Comparison of ENCODE assay signal across 8 cellular contexts in genomic region chr7:100148225-100148558, GRCh38. TPM values are rescaled to one million over a fixed set of nuclear protein-coding genes. Genes with fewer than 3 reads are reported as not detected.
A peak's percentile ranks its signal among the peaks of the same experiment; 100 is the strongest.
DNase-seq lines count a peak whose midpoint lies in the region; ATAC-seq, FAIRE-seq and TF ChIP-seq lines count a peak whose summit lies in the region.

No MANE protein-coding gene starts in this region.

- H2AFZ ChIP-seq in astrocyte (ENCODE audit: low read depth, low read length), result peak overlapping the region; percentile 88

- peaks cover 8% of the 10 kb centered on the region for H4K20me1 ChIP-seq in astrocyte (ENCODE audit: insufficient read depth, low read length)

- DNase-seq in activated CD8-positive, alpha-beta memory T cell treated with anti-CD3 and anti-CD28 coated beads, Interleukin-2, amount 10 ng/mL, durations not matched to agents 7 days and 5 days, result no peak
- no peak for DNase-seq in activated CD8-positive, alpha-beta memory T cell treated with anti-CD3 and anti-CD28 coated beads, Interleukin-2, amount 50 U/mL, for 48 hours
- DNase-seq in astrocyte (ENCODE audit: low read depth) (no peak), tibial nerve (ENCODE audit: low spot score in 2 of 2) (no peak), AG08396 (ENCODE audit: low spot score) (no peak), NCI-H2171 (lab: John Stamatoyannopoulos, UW) (no peak), superior temporal gyrus (ENCODE audit: extremely low spot score) (no peak)

- no peaks in the 10 kb centered on the region for H3K27me3 Mint-ChIP-seq in activated CD8-positive, alpha-beta memory T cell treated with anti-CD3 and anti-CD28 coated beads, Interleukin-2, amount 10 ng/mL, durations not matched to agents 7 days and 5 days
- H3K27me3 Mint-ChIP-seq in astrocyte (ENCODE audit: low read depth, unreplicated experiment), result no peaks in the 10 kb centered on the region

- no peak for TF ChIP-seq EP300 in tibial nerve (IDR thresholded peaks at IDR 0.05)

- H3K79me2 ChIP-seq in astrocyte (ENCODE audit: insufficient read depth, low read length), result peaks cover 17% of the 10 kb centered on the region

- H3K9me3 Mint-ChIP-seq in activated CD8-positive, alpha-beta memory T cell treated with anti-CD3 and anti-CD28 coated beads, Interleukin-2, amount 10 ng/mL, durations not matched to agents 7 days and 5 days (ENCODE audit: low read depth), result no peaks in the 10 kb centered on the region
- no peaks in the 10 kb centered on the region for H3K9me3 Mint-ChIP-seq in astrocyte (ENCODE audit: unreplicated experiment)

- H3K9me3 ChIP-seq in astrocyte (ENCODE audit: insufficient read depth, low read depth, low read length), result no peaks in the 10 kb centered on the region
- H3K9me3 ChIP-seq in liver (ENCODE audit: control insufficient read depth in 4 of 4, low read length in 3 of 4), result no peaks in the 10 kb centered on the region
- H3K9me3 ChIP-seq in tibial nerve, result no peaks in the 10 kb centered on the region

- H3K27me3 ChIP-seq in astrocyte (ENCODE audit: insufficient read depth, low read length) (no peaks in the 10 kb centered on the region), liver (ENCODE audit: control insufficient read depth in 4 of 4, insufficient read depth in 4 of 4, low read length in 3 of 4) (no peaks in the 10 kb centered on the region), tibial nerve (no peaks in the 10 kb centered on the region)

- H3K4me1 ChIP-seq in astrocyte (ENCODE audit: insufficient read depth, low read length), result peaks cover 3% of the 10 kb centered on the region
- peaks cover 4 to 13% (median 9%) of the 10 kb centered on the region in 4 donors for H3K4me1 ChIP-seq in liver (ENCODE audit: control insufficient read depth in 4 of 4, insufficient read depth in 4 of 4, low read length in 3 of 4)
- H3K4me1 ChIP-seq in tibial nerve, result peaks cover 0 to 32% (median 9%) of the 10 kb centered on the region in 4 donors

- H3K27ac Mint-ChIP-seq in activated CD8-positive, alpha-beta memory T cell treated with anti-CD3 and anti-CD28 coated beads, Interleukin-2, amount 10 ng/mL, durations not matched to agents 7 days and 5 days, result peak overlapping the region; percentile 98
- peak overlapping the region; percentile 86 for H3K27ac Mint-ChIP-seq in astrocyte (ENCODE audit: unreplicated experiment)

- H3K36me3 ChIP-seq in astrocyte (ENCODE audit: insufficient read depth, low read length), result no peaks in the 10 kb centered on the region
- H3K36me3 ChIP-seq in liver (ENCODE audit: control insufficient read depth in 4 of 4, insufficient read depth in 3 of 4, low read depth in 1 of 4, low read length in 3 of 4), result peaks cover 0 to under 1% (median 0%) of the 10 kb centered on the region in 4 donors
- peaks cover 0 to 19% (median 0%) of the 10 kb centered on the region in 3 donors for H3K36me3 ChIP-seq in tibial nerve

- 34% methylated on average over 14 of the region's 14 CpGs for WGBS in liver
- WGBS in tibial nerve, 2 donors, result 14 to 17% methylated on average over 14 of the region's 14 CpGs

- peak overlapping the region; percentile 46 for H3K4me3 ChIP-seq in astrocyte (ENCODE audit: insufficient read depth, low read depth, low read length)
- H3K4me3 ChIP-seq in liver (ENCODE audit: low read depth in 1 of 3, low read length in 3 of 3), result peak overlapping the region; percentile 20 to 28 (median 21)
- H3K4me3 ChIP-seq in tibial nerve, result peak overlapping the region in 3 of 4 donors; percentile 69 to 90 (median 88)

- H3K4me3 Mint-ChIP-seq in activated CD8-positive, alpha-beta memory T cell treated with anti-CD3 and anti-CD28 coated beads, Interleukin-2, amount 10 ng/mL, durations not matched to agents 7 days and 5 days, result peak overlapping the region; percentile 94
- H3K4me3 Mint-ChIP-seq in astrocyte (ENCODE audit: unreplicated experiment), result peak overlapping the region; percentile 98

- no peak for TF ChIP-seq RAD21 in liver (IDR thresholded peaks at IDR 0.05)

- no peak for TF ChIP-seq POLR2A in tibial nerve (IDR thresholded peaks at IDR 0.05)

- no peak for FAIRE-seq in astrocyte (lab: Jason Lieb, UNC)

- H3K27ac ChIP-seq in astrocyte (ENCODE audit: low read depth, low read length), result peak overlapping the region; percentile 34
- peak overlapping the region; percentile 55 to 75 for H3K27ac ChIP-seq in liver (ENCODE audit: low read depth in 1 of 2, low read length in 2 of 2)
- peak overlapping the region; percentile 75 to 95 (median 88) for H3K27ac ChIP-seq in tibial nerve

- CTCF ChIA-PET in activated CD8-positive, alpha-beta memory T cell treated with anti-CD3 and anti-CD28 coated beads, Interleukin-2, amount 10 ng/mL, durations not matched to agents 7 days and 5 days (lab: Charles Lee), result interaction anchor here (0.6 to 6.2 kb wide), 19 partner anchors 9 to 259 kb away, joined by 3 to 37 read pairs (median 4); partner anchors contain the start of gene GAL3ST4

- no peak for TF ChIP-seq CTCF in astrocyte (IDR thresholded peaks at IDR 0.05; ENCODE audit: insufficient read depth, low read depth, low read length)
- TF ChIP-seq CTCF in liver (IDR thresholded peaks at IDR 0.05; ENCODE audit: low read depth, low read length, missing input control), result no peak
- TF ChIP-seq CTCF in tibial nerve (IDR thresholded peaks at IDR 0.05), result no peak

- ATAC-seq in activated CD8-positive, alpha-beta memory T cell treated with anti-CD3 and anti-CD28 coated beads, Interleukin-2, amount 10 ng/mL, durations not matched to agents 7 days and 5 days, result no peak

- peaks cover 32% of the 10 kb centered on the region for H3K4me1 Mint-ChIP-seq in activated CD8-positive, alpha-beta memory T cell treated with anti-CD3 and anti-CD28 coated beads, Interleukin-2, amount 10 ng/mL, durations not matched to agents 7 days and 5 days
- H3K4me1 Mint-ChIP-seq in astrocyte (ENCODE audit: low read depth, unreplicated experiment), result no peaks in the 10 kb centered on the region

- peaks cover 19% of the 10 kb centered on the region for H3K36me3 Mint-ChIP-seq in activated CD8-positive, alpha-beta memory T cell treated with anti-CD3 and anti-CD28 coated beads, Interleukin-2, amount 10 ng/mL, durations not matched to agents 7 days and 5 days
- peaks cover 3% of the 10 kb centered on the region for H3K36me3 Mint-ChIP-seq in astrocyte (ENCODE audit: low read depth, unreplicated experiment)

- peak overlapping the region; percentile 99 for H3K4me2 ChIP-seq in astrocyte (ENCODE audit: low read length)

- H3K9ac ChIP-seq in astrocyte (ENCODE audit: low read length) (peak overlapping the region; percentile 61), liver (ENCODE audit: low read depth in 1 of 2, low read length in 2 of 2) (no peak overlapping the region)

TF ChIP-seq in liver, 16 proteins besides CTCF, POLR2A, EP300 and RAD21:
- TF ChIP-seq HNF4G (IDR thresholded peaks at IDR 0.05) (no peak), FOXA1 (IDR thresholded peaks at IDR 0.05) (no peak), SP1 (IDR thresholded peaks at IDR 0.05) (no peak), YY1 (IDR thresholded peaks at IDR 0.05) (no peak), NR2F2 (IDR thresholded peaks at IDR 0.05) (no peak), EGR1 (IDR thresholded peaks at IDR 0.05; ENCODE audit: low read depth in 2 of 2) (no peak), HNF4A (conservative IDR thresholded peaks at IDR 0.05) (no peak)

RNA-seq across cellular contexts. Expression of gene LAMTOR4, which starts 0.5 kb away (rescaled TPM):
- 100 to 1,000 TPM; 119 to 151 TPM for total RNA-seq in activated CD8-positive, alpha-beta memory T cell treated with anti-CD3 and anti-CD28 coated beads, Interleukin-2, amount 10 ng/mL, durations not matched to agents 7 days and 5 days
- total RNA-seq in astrocyte (59.9 and 62.7 TPM in 2 replicates), liver (10 to 100 TPM; 28.4 to 39.8 TPM), tibial nerve (100 to 1,000 TPM; 226 to 312 (median 252) TPM)
- 100 to 1,000 TPM in 1 of 2 donors, 10 to 100 TPM in 1; 75.5 to 112 TPM for polyA plus RNA-seq in liver

RNA-seq across cellular contexts. Expression of gene TRAPPC14, which starts 10.3 kb away (rescaled TPM):
- total RNA-seq in activated CD8-positive, alpha-beta memory T cell treated with anti-CD3 and anti-CD28 coated beads, Interleukin-2, amount 10 ng/mL, durations not matched to agents 7 days and 5 days, result 10 to 100 TPM; 36.8 to 43.5 TPM
- total RNA-seq in astrocyte (18.7 and 19.5 TPM in 2 replicates), liver (1 to 10 TPM; 3.5 to 6.9 TPM), tibial nerve (10 to 100 TPM in 3 of 4 donors, 1 to 10 TPM in 1; 6.9 to 36.9 (median 12.7) TPM)
- polyA plus RNA-seq in liver, result 1 to 10 TPM; 2.8 to 9.7 TPM

RNA-seq across cellular contexts. Expression of gene GAL3ST4, which starts 20.2 kb away (rescaled TPM):
- 1 to 10 TPM in 1 of 2 experiments, under 1 TPM in 1; 0.61 to 1.4 TPM for total RNA-seq in activated CD8-positive, alpha-beta memory T cell treated with anti-CD3 and anti-CD28 coated beads, Interleukin-2, amount 10 ng/mL, durations not matched to agents 7 days and 5 days
- total RNA-seq in astrocyte (3.1 and 3.4 TPM in 2 replicates), liver (under 1 TPM; 0.17 to 0.28 TPM), tibial nerve (1 to 10 TPM; 2.7 to 8.3 (median 3.8) TPM)
- under 1 TPM; 0.18 to 0.57 TPM for polyA plus RNA-seq in liver

RNA-seq across cellular contexts. Expression of gene MBLAC1, which starts 21.4 kb away (rescaled TPM):
- total RNA-seq in activated CD8-positive, alpha-beta memory T cell treated with anti-CD3 and anti-CD28 coated beads, Interleukin-2, amount 10 ng/mL, durations not matched to agents 7 days and 5 days, result 1 to 10 TPM; 5.6 to 7.5 TPM
- total RNA-seq in astrocyte (2.3 and 2.7 TPM in 2 replicates), liver (1 to 10 TPM; 1.4 TPM), tibial nerve (1 to 10 TPM; 3.9 to 9.2 (median 6.9) TPM)
- polyA plus RNA-seq in liver, result 1 to 10 TPM; 1.0 to 1.3 TPM

RNA-seq across cellular contexts. Expression of gene CNPY4, which starts 28.8 kb away (rescaled TPM):
- 10 to 100 TPM; 27.3 to 28.0 TPM for total RNA-seq in activated CD8-positive, alpha-beta memory T cell treated with anti-CD3 and anti-CD28 coated beads, Interleukin-2, amount 10 ng/mL, durations not matched to agents 7 days and 5 days
- total RNA-seq in astrocyte, result 16.4 and 18.5 TPM in 2 replicates
- 10 to 100 TPM in 1 of 2 donors, 1 to 10 TPM in 1; 3.7 to 11.9 TPM for total RNA-seq in liver
- polyA plus RNA-seq in liver, result 1 to 10 TPM; 1.9 to 3.8 TPM
- total RNA-seq in tibial nerve, result 10 to 100 TPM in 3 of 4 donors, 1 to 10 TPM in 1; 7.5 to 15.9 (median 11.5) TPM

Comparison
In these comparisons a context has a peak if more than half of its experiments do, and no peak if none do; other contexts are left out.
1. H3K27ac ChIP-seq: peak in every context shown above with its lines; median percentile 88 in tibial nerve; 65 in liver; 34 in astrocyte.
2. H3K4me3 ChIP-seq: peak in every context shown above with its lines; median percentile 88 in tibial nerve; 46 in astrocyte; 21 in liver.